In genomic region chr2:24049485-24050021, GRCh38 we compare ENCODE assay signal across 8 cellular contexts. TPM values are rescaled to one million over a fixed set of nuclear protein-coding genes. Genes with fewer than 3 reads are reported as not detected.
A peak's percentile ranks its signal among the peaks of the same experiment; 100 is the strongest.
DNase-seq lines count a peak whose midpoint lies in the region; ATAC-seq, FAIRE-seq and TF ChIP-seq lines count a peak whose summit lies in the region.

Gene FKBP1B (plus strand): TSS chr2:24049741. CDS start chr2:24049850, 109 bp downstream.

- no peaks in the 10 kb centered on the region for H3K9me3 Mint-ChIP-seq in CD4-positive, CD25-positive, alpha-beta regulatory T cell

- peaks cover 5% of the 10 kb centered on the region for H3K79me2 ChIP-seq in hepatocyte

- no peak within 1 kb of the TSS for H3K27ac Mint-ChIP-seq in CD4-positive, CD25-positive, alpha-beta regulatory T cell

- peaks cover 28% of the 10 kb centered on the region for H3K4me1 ChIP-seq in CD4-positive, CD25-positive, alpha-beta regulatory T cell (ENCODE audit: control insufficient read depth, insufficient read depth, low read length, poor library complexity, severe bottlenecking)
- peaks cover 10% of the 10 kb centered on the region for H3K4me1 ChIP-seq in hepatocyte (ENCODE audit: insufficient read depth)

- peak; percentile 26 to 57 (median 54) for DNase-seq in CD4-positive, CD25-positive, alpha-beta regulatory T cell
- peak; percentile 81 for DNase-seq in HTR-8/SVneo (ENCODE audit: insufficient read length, low spot score)
- peak; percentile 77 for DNase-seq in SK-MEL-5 (ENCODE audit: low read depth, low spot score)
- peak in 32 of 58 donors; percentile 2 to 69 (median 32) for DNase-seq in anterior cingulate cortex (lab: John Stamatoyannopoulos, UW)
- peak; percentile 82 for DNase-seq in hepatocyte (ENCODE audit: low spot score)
- peak; percentile 5 for DNase-seq in retinal pigment epithelial cell (ENCODE audit: low read depth)

- no peaks in the 10 kb centered on the region for H4K20me1 ChIP-seq in hepatocyte (ENCODE audit: insufficient read depth, poor library complexity, severe bottlenecking)

- H3K4me2 ChIP-seq in hepatocyte: peak within 1 kb of the TSS; percentile 87

- peak within 1 kb of the TSS; percentile 80 to 87 (median 86) for H3K4me3 Mint-ChIP-seq in CD4-positive, CD25-positive, alpha-beta regulatory T cell

- no peaks in the 10 kb centered on the region for H3K36me3 Mint-ChIP-seq in CD4-positive, CD25-positive, alpha-beta regulatory T cell

- H2AFZ ChIP-seq in hepatocyte: peak within 1 kb of the TSS; percentile 81

- TF ChIP-seq CTCF in hepatocyte (IDR thresholded peaks at IDR 0.05; ENCODE audit: poor library complexity) (no peak), retinal pigment epithelial cell (conservative IDR thresholded peaks at IDR 0.05; ENCODE audit: low read depth, low read length) (no peak)

- H3K9me3 ChIP-seq in CD4-positive, CD25-positive, alpha-beta regulatory T cell (ENCODE audit: control insufficient read depth in 2 of 2, low read length in 2 of 2): no peaks in the 10 kb centered on the region
- no peaks in the 10 kb centered on the region for H3K9me3 ChIP-seq in hepatocyte (ENCODE audit: low read depth)

- no peak within 1 kb of the TSS for H3K27ac ChIP-seq in CD4-positive, CD25-positive, alpha-beta regulatory T cell (ENCODE audit: insufficient read depth, low read length, poor library complexity, severe bottlenecking)
- no peak within 1 kb of the TSS for H3K27ac ChIP-seq in hepatocyte

- ATAC-seq in CD4-positive, CD25-positive, alpha-beta regulatory T cell (ENCODE audit: low read depth in 2 of 2): no peak
- ATAC-seq in HG03135 (IDR thresholded peaks at IDR 0.05; ENCODE audit: unreplicated experiment) (no peak), GM21515 (IDR thresholded peaks at IDR 0.05; ENCODE audit: unreplicated experiment) (no peak)

- FAIRE-seq in HTR-8/SVneo (lab: Jason Lieb, UNC): peak; percentile 64

- no peaks in the 10 kb centered on the region for H3K36me3 ChIP-seq in CD4-positive, CD25-positive, alpha-beta regulatory T cell (ENCODE audit: control insufficient read depth, insufficient read depth, low read length)
- no peaks in the 10 kb centered on the region for H3K36me3 ChIP-seq in hepatocyte (replicated peaks; ENCODE audit: insufficient read depth, low read depth)

- WGBS in hepatocyte (ENCODE audit: low lambda C conversion rate, missing lambda C conversion rate): 0% methylated on average over 16 of the region's 52 CpGs

- H3K4me1 Mint-ChIP-seq in CD4-positive, CD25-positive, alpha-beta regulatory T cell: peaks cover 11 to 32% (median 15%) of the 10 kb centered on the region in 4 donors

- peaks cover 15% of the 10 kb centered on the region for H3K27me3 Mint-ChIP-seq in CD4-positive, CD25-positive, alpha-beta regulatory T cell

- no peaks in the 10 kb centered on the region for H3K9me2 ChIP-seq in hepatocyte (replicated peaks; ENCODE audit: insufficient read depth)

- in situ Hi-C loops in SK-MEL-5 (cut with HindIII; ENCODE audit: low pct_unique_long_range_greater_than_20kb, low sequenced_read_pairs): no loop called here

- H3K4me3 ChIP-seq in CD4-positive, CD25-positive, alpha-beta regulatory T cell (ENCODE audit: low read depth, low read length): peak within 1 kb of the TSS; percentile 7
- H3K4me3 ChIP-seq in hepatocyte: peak within 1 kb of the TSS; percentile 94
- peak within 1 kb of the TSS; percentile 71 for H3K4me3 ChIP-seq in retinal pigment epithelial cell (ENCODE audit: low read length)

- H3K27me3 ChIP-seq in CD4-positive, CD25-positive, alpha-beta regulatory T cell (ENCODE audit: control insufficient read depth, insufficient read depth, low read length): peaks cover 23% of the 10 kb centered on the region
- H3K27me3 ChIP-seq in hepatocyte: no peaks in the 10 kb centered on the region

RNA-seq across cellular contexts. Expression of gene FKBP1B, which starts in this region (rescaled TPM):
- total RNA-seq in CD4-positive, CD25-positive, alpha-beta regulatory T cell: 1.1 TPM
- polyA plus RNA-seq in CD4-positive, CD25-positive, alpha-beta regulatory T cell: 1 to 10 TPM; 1.1 to 3.0 (median 1.6) TPM
- 10.0 and 11.7 TPM in 2 replicates for total RNA-seq in SK-MEL-5 (2014; rRNA removed; shearing (Covaris generic))
- polyA plus RNA-seq in SK-MEL-5 (2015; cell fraction: cytosol; rRNA removed): 8.6 and 8.9 TPM in 2 replicates
- polyA plus RNA-seq in SK-MEL-5 (2015; cell fraction: nucleus; rRNA removed): 9.1 and 9.8 TPM in 2 replicates
- total RNA-seq in hepatocyte: 20.2 and 24.4 TPM in 2 replicates
- 36.3 and 37.2 TPM in 2 replicates for polyA plus RNA-seq in hepatocyte

Comparison
In these comparisons a context has a peak if more than half of its experiments do, and no peak if none do; other contexts are left out.
1. DNase-seq: peak in every context shown above with its lines; median percentile 82 in hepatocyte; 81 in HTR-8/SVneo; 77 in SK-MEL-5; 54 in CD4-positive, CD25-positive, alpha-beta regulatory T cell; 32 in anterior cingulate cortex; 5 in retinal pigment epithelial cell.
2. H3K4me3 ChIP-seq: peak in every context shown above with its lines; median percentile 94 in hepatocyte; 71 in retinal pigment epithelial cell; 7 in CD4-positive, CD25-positive, alpha-beta regulatory T cell.